29 cellular contexts compared by ENCODE assay signal in genomic region chr15:63160638-63161037, GRCh38.
"Had no signal": no experiment of that assay in that cellular context is flagged by ENCODE, and none has a peak within 500 bp of the region (broad histone marks: within the 10 kb centered on the region; RNA-seq: fewer than 3 reads in every experiment).

No MANE protein-coding gene starts in this region.

- H3K27ac Mint-ChIP-seq: activated CD4-positive, alpha-beta memory T cell treated with anti-CD3 and anti-CD28 coated beads, Interleukin-2, amount 10 ng/mL, durations not matched to agents 7 days and 5 days; activated CD4-positive, alpha-beta T cell treated with anti-CD3 and anti-CD28 coated beads, Interleukin-2, amount 10 ng/mL, durations not matched to agents 7 days and 5 days; activated naive CD4-positive, alpha-beta T cell treated with anti-CD3 and anti-CD28 coated beads, Interleukin-2, amount 10 ng/mL, durations not matched to agents 7 days and 5 days; activated naive CD4-positive, alpha-beta T cell treated with anti-CD3 and anti-CD28 coated beads, Interleukin-2, amount 50 U/mL, for 72 hours; activated naive CD8-positive, alpha-beta T cell treated with anti-CD3 and anti-CD28 coated beads, Interleukin-2, amount 10 ng/mL, durations not matched to agents 7 days and 5 days; activated T-cell treated with anti-CD3 and anti-CD28 coated beads, Interleukin-2, amount 50 U/mL, for 24 hours; activated T-cell treated with anti-CD3 and anti-CD28 coated beads, Interleukin-2, amount 50 U/mL, for 72 hours; dendritic cell treated with granulocyte-macrophage colony-stimulating factor and Interleukin-4, amounts not matched to agents 40 ng/mL and 50 ng/mL, for 4 days had no signal

- H3K4me3 ChIP-seq: ascending aorta, coronary artery, dorsolateral prefrontal cortex, esophagus muscularis mucosa, gastrocnemius medialis, heart left ventricle had no signal

- H3K27me3 Mint-ChIP-seq: activated CD4-positive, alpha-beta T cell treated with anti-CD3 and anti-CD28 coated beads, Interleukin-2, amount 10 ng/mL, durations not matched to agents 7 days and 5 days; activated naive CD8-positive, alpha-beta T cell treated with anti-CD3 and anti-CD28 coated beads, Interleukin-2, amount 10 ng/mL, durations not matched to agents 7 days and 5 days; activated T-cell treated with anti-CD3 and anti-CD28 coated beads, Interleukin-2, amount 50 U/mL, for 24 hours; central memory CD8-positive, alpha-beta T cell; dendritic cell treated with granulocyte-macrophage colony-stimulating factor and Interleukin-4, amounts not matched to agents 40 ng/mL and 50 ng/mL, for 4 days; effector memory CD8-positive, alpha-beta T cell had no signal

- H3K4me3 Mint-ChIP-seq: activated CD4-positive, alpha-beta memory T cell treated with anti-CD3 and anti-CD28 coated beads, Interleukin-2, amount 10 ng/mL, durations not matched to agents 7 days and 5 days; activated CD4-positive, alpha-beta T cell treated with anti-CD3 and anti-CD28 coated beads, Interleukin-2, amount 10 ng/mL, durations not matched to agents 7 days and 5 days; activated naive CD4-positive, alpha-beta T cell treated with anti-CD3 and anti-CD28 coated beads, Interleukin-2, amount 10 ng/mL, durations not matched to agents 7 days and 5 days; activated naive CD8-positive, alpha-beta T cell treated with anti-CD3 and anti-CD28 coated beads, Interleukin-2, amount 10 ng/mL, durations not matched to agents 7 days and 5 days; activated T-cell treated with anti-CD3 and anti-CD28 coated beads, Interleukin-2, amount 50 U/mL, for 24 hours; activated T-cell treated with anti-CD3 and anti-CD28 coated beads, Interleukin-2, amount 50 U/mL, for 72 hours; central memory CD8-positive, alpha-beta T cell; dendritic cell treated with granulocyte-macrophage colony-stimulating factor and Interleukin-4, amounts not matched to agents 40 ng/mL and 50 ng/mL, for 4 days; effector memory CD8-positive, alpha-beta T cell had no signal

- DNase-seq: activated CD4-positive, alpha-beta memory T cell treated with anti-CD3 and anti-CD28 coated beads, Interleukin-2, amount 10 ng/mL, durations not matched to agents 7 days and 5 days; activated CD4-positive, alpha-beta T cell treated with anti-CD3 and anti-CD28 coated beads for 1 hour; activated CD4-positive, alpha-beta T cell treated with anti-CD3 and anti-CD28 coated beads for 4 hours; activated CD4-positive, alpha-beta T cell treated with anti-CD3 and anti-CD28 coated beads, Interleukin-2, amount 10 ng/mL, durations not matched to agents 7 days and 5 days; activated CD4-positive, alpha-beta T cell treated with anti-CD3 and anti-CD28 coated beads, Interleukin-2, amount 50 U/mL, for 4 hours; activated CD8-positive, alpha-beta memory T cell treated with anti-CD3 and anti-CD28 coated beads, Interleukin-2, amount 50 U/mL, for 48 hours; activated gamma-delta T cell; activated naive CD4-positive, alpha-beta T cell; activated naive CD4-positive, alpha-beta T cell treated with anti-CD3 and anti-CD28 coated beads, Interleukin-2, amount 10 ng/mL, durations not matched to agents 7 days and 5 days; activated naive CD8-positive, alpha-beta T cell treated with anti-CD3 and anti-CD28 coated beads, Interleukin-2, amount 10 ng/mL, durations not matched to agents 7 days and 5 days; activated T-cell treated with anti-CD3 and anti-CD28 coated beads for 4 hours; activated T-cell treated with anti-CD3 and anti-CD28 coated beads, Interleukin-2, amount 50 U/mL, for 24 hours; activated T-cell treated with anti-CD3 and anti-CD28 coated beads, Interleukin-2, amount 50 U/mL, for 72 hours; brain microvascular endothelial cell; dorsolateral prefrontal cortex; effector memory CD8-positive, alpha-beta T cell; erythroblast; foreskin keratinocyte; gastrocnemius medialis; glutamatergic neuron; heart left ventricle; T-helper 2 cell had no signal

- H3K27me3 ChIP-seq: ascending aorta, brain microvascular endothelial cell, dorsolateral prefrontal cortex, esophagus muscularis mucosa, foreskin keratinocyte, gastrocnemius medialis, heart left ventricle had no signal

- H3K9me3 Mint-ChIP-seq: activated CD4-positive, alpha-beta memory T cell treated with anti-CD3 and anti-CD28 coated beads, Interleukin-2, amount 10 ng/mL, durations not matched to agents 7 days and 5 days; activated naive CD4-positive, alpha-beta T cell treated with anti-CD3 and anti-CD28 coated beads, Interleukin-2, amount 10 ng/mL, durations not matched to agents 7 days and 5 days; activated naive CD8-positive, alpha-beta T cell treated with anti-CD3 and anti-CD28 coated beads, Interleukin-2, amount 10 ng/mL, durations not matched to agents 7 days and 5 days; activated T-cell treated with anti-CD3 and anti-CD28 coated beads, Interleukin-2, amount 50 U/mL, for 24 hours; activated T-cell treated with anti-CD3 and anti-CD28 coated beads, Interleukin-2, amount 50 U/mL, for 72 hours; central memory CD8-positive, alpha-beta T cell; effector memory CD8-positive, alpha-beta T cell had no signal

- H3K36me3 ChIP-seq: ascending aorta, esophagus muscularis mucosa had no signal

- H3K9me3 ChIP-seq: ascending aorta, esophagus muscularis mucosa, gastrocnemius medialis, heart left ventricle had no signal

- H3K27ac ChIP-seq: ascending aorta, brain microvascular endothelial cell, coronary artery, dorsolateral prefrontal cortex, esophagus muscularis mucosa, foreskin keratinocyte, gastrocnemius medialis, heart left ventricle had no signal

- ATAC-seq: activated naive CD4-positive, alpha-beta T cell treated with anti-CD3 and anti-CD28 coated beads, Interleukin-2, amount 50 U/mL, for 72 hours; activated T-cell treated with anti-CD3 and anti-CD28 coated beads, Interleukin-2, amount 50 U/mL, for 72 hours; effector memory CD8-positive, alpha-beta T cell; foreskin keratinocyte; gastrocnemius medialis; heart left ventricle had no signal

- FAIRE-seq: bronchial epithelial cell had no signal
